26 cellular contexts compared by ENCODE assay signal in the genomic region with DNA sequence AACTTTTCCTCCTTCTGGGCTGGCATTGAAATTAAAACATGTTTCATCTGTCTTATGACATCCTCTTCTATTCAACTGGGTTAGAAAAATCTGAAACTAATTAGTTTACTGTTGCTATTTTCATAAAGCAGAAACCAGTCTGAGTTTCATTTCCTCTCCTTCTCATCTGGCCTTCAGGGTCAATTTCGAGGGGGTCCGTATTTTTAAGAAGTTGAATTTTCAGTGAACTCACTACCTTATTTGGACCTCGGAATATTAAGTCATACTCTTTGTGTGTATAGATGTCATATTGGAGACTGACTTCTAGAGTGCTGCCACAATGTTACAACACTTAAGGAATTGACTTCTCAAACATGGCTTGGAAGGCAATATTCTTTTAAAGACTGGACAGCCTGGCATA.
"Had no signal": no experiment of that assay in that cellular context is flagged by ENCODE, and none has a peak within 500 bp of the region (broad histone marks: within the 10 kb centered on the region; RNA-seq: fewer than 3 reads in every experiment).

No MANE protein-coding gene starts in this region.

- DNase-seq: activated CD4-positive, alpha-beta T cell treated with anti-CD3 and anti-CD28 coated beads for 48 hours; activated CD4-positive, alpha-beta T cell treated with anti-CD3 and anti-CD28 coated beads, Interleukin-2, amount 50 U/mL, for 4 hours; activated CD4-positive, CD25-positive, alpha-beta regulatory T cell treated with anti-CD3 and anti-CD28 coated beads, Interleukin-2, amount 50 U/mL, for 72 hours; activated CD8-positive, alpha-beta memory T cell treated with anti-CD3 and anti-CD28 coated beads, Interleukin-2, amount 50 U/mL, for 48 hours; activated CD8-positive, alpha-beta T cell treated with anti-CD3 and anti-CD28 coated beads, Interleukin-2, amount 10 ng/mL, durations not matched to agents 7 days and 5 days; activated naive CD4-positive, alpha-beta T cell treated with anti-CD3 and anti-CD28 coated beads, Interleukin-2, amount 50 U/mL, for 16 hours; activated naive CD8-positive, alpha-beta T cell treated with anti-CD3 and anti-CD28 coated beads, Interleukin-2, amount 10 ng/mL, durations not matched to agents 7 days and 5 days; activated T-cell treated with anti-CD3 and anti-CD28 coated beads, Interleukin-2, amount 50 U/mL, for 1 hour; adrenal gland; anterior cingulate cortex; cerebellar nuclear complex; KG1; NCI-H1092 treated with DMSO at 0.1 percent for 48 hours; NCI-H1417 treated with DMSO at 0.1 percent for 48 hours; NCI-H1694; NCI-H2029; NCI-H2107; NCI-H2171 treated with DMSO at 0.1 percent for 48 hours; NCI-H226; NCI-H526; NCI-H82; NK-92 treated with Interleukin-12 subunit alpha and Interleukin-12 subunit beta, amount 100 ng/mL, for 24 hours; OCI-M1; SHP77 had no signal

- ATAC-seq: activated CD8-positive, alpha-beta T cell treated with anti-CD3 and anti-CD28 coated beads, Interleukin-2, amount 10 ng/mL, durations not matched to agents 7 days and 5 days; Panc1; WTC11 had no signal

- H3K4me3 ChIP-seq: adrenal gland had no signal

- H3K27ac ChIP-seq: adrenal gland had no signal

- H3K4me1 ChIP-seq: adrenal gland had no signal

- H3K27me3 ChIP-seq: adrenal gland had no signal

- H3K36me3 ChIP-seq: adrenal gland had no signal
